In genomic region chr16:4240624-4241023, GRCh38 we compare ENCODE assay signal across 1 cellular context.
TF ChIP-seq lines count a peak whose summit lies in the region.

No MANE protein-coding gene starts in this region.

TF ChIP-seq in H1, 55 proteins besides CTCF, POLR2A, EP300 and RAD21:
- TF ChIP-seq BRCA1 (IDR thresholded peaks at IDR 0.05; ENCODE audit: low read depth, low read length): no peak
- no peak for TF ChIP-seq JUND (IDR thresholded peaks at IDR 0.05; ENCODE audit: low read length)
- no peak for TF ChIP-seq TEAD4 (IDR thresholded peaks at IDR 0.05; ENCODE audit: low read depth, low read length)
- no peak for TF ChIP-seq USF2 (IDR thresholded peaks at IDR 0.05; ENCODE audit: low read length)
- 0 out of 2 replicates have a peak, but pooled peaks have one; percentile 24 for TF ChIP-seq SRF (IDR thresholded peaks at IDR 0.05; ENCODE audit: low read depth, low read length)
- TF ChIP-seq ATF3 (IDR thresholded peaks at IDR 0.05; ENCODE audit: insufficient read depth, low read depth, low read length): no peak
